5 cellular contexts compared by ENCODE assay signal in the genomic region with DNA sequence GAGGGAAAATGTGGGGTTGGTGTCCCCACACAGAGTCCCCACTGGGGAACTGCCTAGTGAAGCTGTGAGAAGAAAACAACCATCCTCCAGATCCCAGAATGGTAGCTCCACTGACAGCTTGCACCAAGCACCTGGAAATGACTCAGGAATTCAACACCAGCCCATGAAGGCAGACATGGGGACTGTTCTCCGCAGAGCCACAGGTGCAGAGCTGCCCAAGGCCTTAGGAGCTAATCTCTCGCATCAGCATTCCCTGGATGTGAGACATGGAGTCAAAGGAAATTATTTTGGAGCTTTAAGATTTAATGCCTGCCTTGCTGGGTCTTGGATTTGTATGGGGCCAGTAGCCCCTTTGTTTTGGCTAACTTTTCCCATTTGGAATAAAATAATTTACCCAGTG.
"Had no signal": no experiment of that assay in that cellular context is flagged by ENCODE, and none has a peak within 500 bp of the region (broad histone marks: within the 10 kb centered on the region; RNA-seq: fewer than 3 reads in every experiment).

No MANE protein-coding gene starts in this region.

- H3K9ac ChIP-seq: KMS-11 had no signal

- H3K4me2 ChIP-seq: KMS-11 had no signal

- H3K27ac ChIP-seq: HL-60, KMS-11 had no signal

- H3K4me3 ChIP-seq: K562 had no signal

- DNase-seq: IMR-90, KBM-7 had no signal
